1 cellular context compared by ENCODE assay signal in genomic region chr1:6489799-6490180, GRCh38.
TF ChIP-seq lines count a peak whose summit lies in the region.

No MANE protein-coding gene starts in this region.

TF ChIP-seq in GM12878, 131 proteins besides CTCF, POLR2A, EP300 and RAD21 (continued from another document):
- TF ChIP-seq, protein P1, sequence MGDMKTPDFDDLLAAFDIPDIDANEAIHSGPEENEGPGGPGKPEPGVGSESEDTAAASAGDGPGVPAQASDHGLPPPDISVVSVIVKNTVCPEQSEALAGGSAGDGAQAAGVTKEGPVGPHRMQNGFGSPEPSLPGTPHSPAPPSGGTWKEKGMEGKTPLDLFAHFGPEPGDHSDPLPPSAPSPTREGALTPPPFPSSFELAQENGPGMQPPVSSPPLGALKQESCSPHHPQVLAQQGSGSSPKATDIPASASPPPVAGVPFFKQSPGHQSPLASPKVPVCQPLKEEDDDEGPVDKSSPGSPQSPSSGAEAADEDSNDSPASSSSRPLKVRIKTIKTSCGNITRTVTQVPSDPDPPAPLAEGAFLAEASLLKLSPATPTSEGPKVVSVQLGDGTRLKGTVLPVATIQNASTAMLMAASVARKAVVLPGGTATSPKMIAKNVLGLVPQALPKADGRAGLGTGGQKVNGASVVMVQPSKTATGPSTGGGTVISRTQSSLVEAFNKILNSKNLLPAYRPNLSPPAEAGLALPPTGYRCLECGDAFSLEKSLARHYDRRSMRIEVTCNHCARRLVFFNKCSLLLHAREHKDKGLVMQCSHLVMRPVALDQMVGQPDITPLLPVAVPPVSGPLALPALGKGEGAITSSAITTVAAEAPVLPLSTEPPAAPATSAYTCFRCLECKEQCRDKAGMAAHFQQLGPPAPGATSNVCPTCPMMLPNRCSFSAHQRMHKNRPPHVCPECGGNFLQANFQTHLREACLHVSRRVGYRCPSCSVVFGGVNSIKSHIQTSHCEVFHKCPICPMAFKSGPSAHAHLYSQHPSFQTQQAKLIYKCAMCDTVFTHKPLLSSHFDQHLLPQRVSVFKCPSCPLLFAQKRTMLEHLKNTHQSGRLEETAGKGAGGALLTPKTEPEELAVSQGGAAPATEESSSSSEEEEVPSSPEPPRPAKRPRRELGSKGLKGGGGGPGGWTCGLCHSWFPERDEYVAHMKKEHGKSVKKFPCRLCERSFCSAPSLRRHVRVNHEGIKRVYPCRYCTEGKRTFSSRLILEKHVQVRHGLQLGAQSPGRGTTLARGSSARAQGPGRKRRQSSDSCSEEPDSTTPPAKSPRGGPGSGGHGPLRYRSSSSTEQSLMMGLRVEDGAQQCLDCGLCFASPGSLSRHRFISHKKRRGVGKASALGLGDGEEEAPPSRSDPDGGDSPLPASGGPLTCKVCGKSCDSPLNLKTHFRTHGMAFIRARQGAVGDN (IDR thresholded peaks at IDR 0.05): no peak
- TF ChIP-seq YY1 (IDR thresholded peaks at IDR 0.05; ENCODE audit: low read depth, low read length) (peak; percentile 61; the same call in 1 of the 2 replicates), CREB1 (IDR thresholded peaks at IDR 0.05; ENCODE audit: low read depth) (no peak), SREBF1 (IDR thresholded peaks at IDR 0.05; ENCODE audit: low read length) (no peak)
